In the genomic region with DNA sequence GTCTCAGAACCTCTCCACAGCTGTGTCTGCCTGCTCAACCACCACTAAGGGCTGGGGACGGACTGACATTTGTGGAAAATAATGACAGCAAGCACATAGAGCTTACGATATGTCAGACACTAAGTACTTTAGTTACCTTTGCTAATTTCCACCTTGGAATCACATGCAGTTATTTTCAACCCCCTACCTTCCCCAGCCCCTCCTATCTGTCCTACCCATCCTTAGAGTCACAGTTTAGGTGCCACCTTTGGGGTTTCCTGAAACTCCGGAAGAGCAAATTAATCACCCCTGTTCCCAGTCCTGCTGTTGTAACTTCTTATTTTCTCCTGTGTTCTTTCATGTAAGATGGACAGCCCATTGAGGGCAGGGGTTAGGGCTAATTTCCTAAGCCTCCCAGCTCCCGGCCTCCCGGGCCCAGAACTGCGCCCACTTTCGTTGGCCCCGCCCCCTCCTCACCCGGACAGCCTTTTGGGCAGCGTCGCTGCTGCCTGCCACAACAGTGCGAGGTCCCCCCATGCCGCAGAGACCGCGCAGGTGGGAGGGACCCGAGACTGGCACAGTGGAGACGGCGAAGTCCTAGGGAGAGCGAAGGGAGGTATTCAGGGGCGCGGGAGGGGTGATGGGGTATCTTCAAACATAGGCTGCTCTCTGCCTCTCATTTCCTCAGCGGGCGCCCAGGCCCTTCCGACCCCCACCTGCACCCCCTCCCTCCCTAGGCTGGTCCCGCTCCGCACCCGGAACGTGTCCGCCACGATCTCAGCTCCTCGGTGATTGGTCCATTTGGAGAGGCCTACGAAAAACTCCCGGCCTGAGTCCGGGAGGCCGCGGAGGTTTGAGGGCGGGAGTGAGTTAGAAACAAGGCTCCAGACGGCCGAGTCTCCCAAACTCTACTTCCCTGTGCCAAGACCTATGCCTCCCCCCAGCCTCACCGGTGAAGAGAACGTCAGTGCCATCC, we compare ENCODE assay signal across 8 cellular contexts. TPM values are rescaled to one million over a fixed set of nuclear protein-coding genes. Genes with fewer than 3 reads are reported as not detected.
A peak's percentile ranks its signal among the peaks of the same experiment; 100 is the strongest.
DNase-seq lines count a peak whose midpoint lies in the region; ATAC-seq, FAIRE-seq and TF ChIP-seq lines count a peak whose summit lies in the region.

No MANE protein-coding gene starts in this region.

- CTCF ChIA-PET in HepG2 (lab: Yijun Ruan, JAX; ENCODE audit: low intra/inter-chr PET ratio, low total read pairs) = interaction anchor here (1.1 to 4.2 kb wide), 2 partner anchors 42 to 47 kb away, joined by 3 to 74 read pairs; partner anchors contain the start of gene LY6G5C

- H3K27ac ChIP-seq in liver (ENCODE audit: low read depth in 1 of 2, low read length in 2 of 2) (peak overlapping the region; percentile 39 to 68), HepG2 (ENCODE audit: extremely low read length, insufficient read depth, low read length) (no peak overlapping the region), astrocyte (ENCODE audit: low read depth, low read length) (no peak overlapping the region), mucosa of rectum (ENCODE audit: low read depth in 2 of 2, low read length in 2 of 2) (peak overlapping the region; percentile 98)

- peaks cover 14% of the 10 kb centered on the region; the same call in 1 of the 2 replicates for H4K20me1 ChIP-seq in HepG2 (ENCODE audit: insufficient read depth, low read length)
- H4K20me1 ChIP-seq in astrocyte (ENCODE audit: insufficient read depth, low read length) = peaks cover 42% of the 10 kb centered on the region

- peaks cover 14% of the 10 kb centered on the region for H3K4me1 Mint-ChIP-seq in astrocyte (ENCODE audit: low read depth, unreplicated experiment)

- no peak for TF ChIP-seq RAD21 in liver (IDR thresholded peaks at IDR 0.05)
- no peak for TF ChIP-seq RAD21 in HepG2 (CRISPR knock-in tag; IDR thresholded peaks at IDR 0.05)

- ATAC-seq in HepG2 (no peak), GM18907 (IDR thresholded peaks at IDR 0.05; ENCODE audit: unreplicated experiment) (no peak), HG03196 (IDR thresholded peaks at IDR 0.05; ENCODE audit: unreplicated experiment) (no peak)

- no peak overlapping the region for H3K27ac Mint-ChIP-seq in astrocyte (ENCODE audit: unreplicated experiment)

- no TSS peak for BruUV-seq in HepG2 (replicated peaks; lab: Mats Ljungman, UMichigan)

- H2AFZ ChIP-seq in HepG2 (ENCODE audit: low read length) (no peak overlapping the region), astrocyte (ENCODE audit: low read depth, low read length) (no peak overlapping the region)

- H3K9ac ChIP-seq in liver (ENCODE audit: low read depth in 1 of 2, low read length in 2 of 2) (peak overlapping the region in 1 of 2 donors; percentile 19), HepG2 (ENCODE audit: insufficient read depth, low read depth, low read length) (no peak overlapping the region), astrocyte (ENCODE audit: low read length) (peak overlapping the region; percentile 88), mucosa of rectum (ENCODE audit: low read depth in 1 of 2, low read length in 2 of 2) (peak overlapping the region; percentile 78 to 84)

- H3K4me2 ChIP-seq in HepG2 (ENCODE audit: low read depth, low read length) = no peak overlapping the region
- H3K4me2 ChIP-seq in astrocyte (ENCODE audit: low read length) = peak overlapping the region; percentile 96

- no peaks in the 10 kb centered on the region for H3K27me3 Mint-ChIP-seq in astrocyte (ENCODE audit: low read depth, unreplicated experiment)

- H3K79me2 ChIP-seq in HepG2 (ENCODE audit: insufficient read depth, low read length) (peaks cover under 1% of the 10 kb centered on the region), astrocyte (ENCODE audit: insufficient read depth, low read length) (peaks cover 18% of the 10 kb centered on the region)

- intact Hi-C loops in HepG2 (cut with micrococcal nuclease; ENCODE audit: unreplicated experiment) = no loop called here

- in situ Hi-C loops in HepG2 (cut with HindIII; ENCODE audit: extremely low pct_ligation_motif_present, low pct_unique_long_range_greater_than_20kb) = no loop called here

- no peak for TF ChIP-seq CTCF in liver (IDR thresholded peaks at IDR 0.05; ENCODE audit: low read depth, low read length, missing input control)
- no peak for TF ChIP-seq CTCF in HepG2 (CRISPR knock-in tag; IDR thresholded peaks at IDR 0.05)
- no peak for TF ChIP-seq CTCF in astrocyte (IDR thresholded peaks at IDR 0.05; ENCODE audit: insufficient read depth, low read depth, low read length)

- FAIRE-seq in HepG2 (lab: Jason Lieb, UNC) = no peak
- FAIRE-seq in astrocyte (lab: Jason Lieb, UNC) = no peak

- no peaks in the 10 kb centered on the region for H3K27me3 ChIP-seq in liver (ENCODE audit: control insufficient read depth in 4 of 4, insufficient read depth in 4 of 4, low read length in 3 of 4)
- H3K27me3 ChIP-seq in HepG2 (ENCODE audit: control insufficient read depth in 1 of 2, insufficient read depth in 2 of 2, low read length in 2 of 2) = no peaks in the 10 kb centered on the region
- no peaks in the 10 kb centered on the region for H3K27me3 ChIP-seq in astrocyte (ENCODE audit: insufficient read depth, low read length)
- no peaks in the 10 kb centered on the region for H3K27me3 ChIP-seq in mucosa of rectum (ENCODE audit: control insufficient read depth in 2 of 2, insufficient read depth in 2 of 2, low read length in 2 of 2)

- no peak for DNase-seq in HepG2 (ENCODE audit: low spot score)
- DNase-seq in astrocyte (ENCODE audit: low read depth) = no peak
- DNase-seq in Ammon's horn (ENCODE audit: low spot score) = no peak
- DNase-seq in stimulated activated CD4-positive, alpha-beta T cell treated with anti-CD3 and anti-CD28 coated beads, Interleukin-1b, Interleukin-23, amount 100 ng/mL, for 48 hours = no peak

- POLR2A ChIA-PET in HepG2 (lab: Yijun Ruan, JAX) = interaction anchor here (2.1 to 6.1 kb wide), 2 partner anchors 11 to 42 kb away, joined by 11 to 122 read pairs; partner anchors contain the start of genes CLIC1 and MSH5

- peak overlapping the region; percentile 90 for H3K4me3 Mint-ChIP-seq in astrocyte (ENCODE audit: unreplicated experiment)

- H3K4me3 ChIP-seq in liver (ENCODE audit: low read depth in 1 of 3, low read length in 3 of 3) = peak overlapping the region in 1 of 3 donors; percentile 73
- H3K4me3 ChIP-seq in HepG2 (replicated peaks in 1 of 3; ENCODE audit: insufficient read depth in 1 of 3, low read depth in 2 of 3, low read length in 3 of 3) = no peak overlapping the region
- H3K4me3 ChIP-seq in astrocyte (ENCODE audit: insufficient read depth, low read depth, low read length) = peak overlapping the region; percentile 86
- H3K4me3 ChIP-seq in mucosa of rectum (ENCODE audit: low read length in 2 of 2) = peak overlapping the region; percentile 84 to 93

- peaks cover 6 to 24% (median 11%) of the 10 kb centered on the region in 4 donors for H3K36me3 ChIP-seq in liver (ENCODE audit: control insufficient read depth in 4 of 4, insufficient read depth in 3 of 4, low read depth in 1 of 4, low read length in 3 of 4)
- peaks cover 15 to 24% of the 10 kb centered on the region in 2 experiments for H3K36me3 ChIP-seq in HepG2 (replicated peaks in 1 of 2; ENCODE audit: control insufficient read depth in 1 of 2, insufficient read depth in 2 of 2, low read length in 2 of 2)
- peaks cover 26% of the 10 kb centered on the region for H3K36me3 ChIP-seq in astrocyte (ENCODE audit: insufficient read depth, low read length)
- peaks cover 31 to 32% of the 10 kb centered on the region in 2 donors for H3K36me3 ChIP-seq in mucosa of rectum (ENCODE audit: control insufficient read depth in 2 of 2, insufficient read depth in 2 of 2, low read length in 2 of 2)

- 87% methylated on average over 41 of the region's 41 CpGs for WGBS in liver
- 96% methylated on average over 41 of the region's 41 CpGs for WGBS in HepG2 (ENCODE audit: low lambda C conversion rate)

- H3K36me3 Mint-ChIP-seq in astrocyte (ENCODE audit: low read depth, unreplicated experiment) = peaks cover 25% of the 10 kb centered on the region

- H3K4me1 ChIP-seq in liver (ENCODE audit: control insufficient read depth in 4 of 4, insufficient read depth in 4 of 4, low read length in 3 of 4) (peaks cover 3 to 21% (median 12%) of the 10 kb centered on the region in 4 donors), HepG2 (ENCODE audit: insufficient read depth, low read length) (peaks cover 40% of the 10 kb centered on the region), astrocyte (ENCODE audit: insufficient read depth, low read length) (peaks cover 15% of the 10 kb centered on the region), mucosa of rectum (ENCODE audit: control insufficient read depth in 2 of 2, insufficient read depth in 2 of 2, low read length in 2 of 2) (peaks cover 31 to 40% of the 10 kb centered on the region in 2 donors)

- TF ChIP-seq EP300 in HepG2 (IDR thresholded peaks at IDR 0.05; ENCODE audit: low read depth in 2 of 2, low read length in 2 of 2) = no peak
- TF ChIP-seq EP300 in HepG2 (CRISPR knock-in tag; IDR thresholded peaks at IDR 0.05; ENCODE audit: borderline replicate concordance) = no peak

- H3K9me3 ChIP-seq in liver (ENCODE audit: control insufficient read depth in 4 of 4, low read length in 3 of 4) (no peaks in the 10 kb centered on the region), HepG2 (ENCODE audit: low read length) (no peaks in the 10 kb centered on the region), astrocyte (ENCODE audit: insufficient read depth, low read depth, low read length) (no peaks in the 10 kb centered on the region), mucosa of rectum (ENCODE audit: control insufficient read depth in 2 of 2, low read length in 2 of 2) (no peaks in the 10 kb centered on the region)

- H3K9me3 Mint-ChIP-seq in astrocyte (ENCODE audit: unreplicated experiment) = no peaks in the 10 kb centered on the region

- TF ChIP-seq POLR2A in HepG2 (IDR thresholded peaks at IDR 0.05; ENCODE audit: insufficient read depth in 1 of 2, low read depth in 2 of 2, low read length in 2 of 2) = no peak

RNA-seq across cellular contexts. Expression of gene DDAH2, which starts 1.1 kb away (rescaled TPM):
- total RNA-seq in liver (10 to 100 TPM; 23.8 to 31.4 TPM), HepG2 (2016; rRNA removed; fragmentation: Illumina TruSeq; extraction: Trizol) (14.4 and 16.4 TPM in 2 replicates), astrocyte (62.5 and 72.4 TPM in 2 replicates)
- polyA plus RNA-seq in liver (10 to 100 TPM; 19.8 to 22.6 TPM), HepG2 (2011; rRNA removed) (21.1 and 21.9 TPM in 2 replicates)
- total RNA-seq in HepG2 (2016; cell fraction: cytosol; rRNA removed; fragmentation: Illumina TruSeq; extraction: Trizol; ENCODE audit: low read depth) = 8.5 and 10.3 TPM in 2 replicates
- 14.2 and 17.0 TPM in 2 replicates for total RNA-seq in HepG2 (2016; cell fraction: insoluble cytoplasmic fraction; rRNA removed; fragmentation: Illumina TruSeq; extraction: Trizol)
- total RNA-seq in HepG2 (2016; cell fraction: membrane; rRNA removed; fragmentation: Illumina TruSeq; extraction: Trizol) = 10.5 and 14.6 TPM in 2 replicates
- 6.9 and 9.4 TPM in 2 replicates for total RNA-seq in HepG2 (2016; cell fraction: nucleus; rRNA removed; fragmentation: Illumina TruSeq; extraction: Trizol)
- 17.3 and 27.4 TPM in 2 replicates for polyA plus RNA-seq in HepG2 (2011; cell fraction: cytosol; rRNA removed)
- 76.2 and 86.7 TPM in 2 replicates for polyA plus RNA-seq in HepG2 (2011; cell fraction: nucleus; rRNA removed)
- polyA plus RNA-seq in HepG2 (2012) = 12.9 and 21.1 TPM in 2 replicates
- 7.1 and 9.5 TPM in 2 replicates for polyA plus RNA-seq in HepG2 (2016; cell fraction: cytosol; fragmentation: Illumina TruSeq; extraction: Trizol; ENCODE audit: low read depth)
- 12.9 and 17.0 TPM in 2 replicates for polyA plus RNA-seq in HepG2 (2016; cell fraction: insoluble cytoplasmic fraction; fragmentation: Illumina TruSeq; extraction: Trizol; ENCODE audit: low read depth)
- 9.7 and 13.0 TPM in 2 replicates for polyA plus RNA-seq in HepG2 (2016; cell fraction: membrane; fragmentation: Illumina TruSeq; extraction: Trizol; ENCODE audit: low read depth)
- 21.1 and 21.5 TPM in 2 replicates for polyA plus RNA-seq in HepG2 (2016; cell fraction: nucleus; fragmentation: Illumina TruSeq; extraction: Trizol; ENCODE audit: insufficient read depth, low read depth)
- polyA minus RNA-seq in HepG2 (2011; rRNA and poly(A)+ RNA removed; ENCODE audit: low replicate concordance) = 8.4 and 17.2 TPM in 2 replicates
- polyA minus RNA-seq in HepG2 (2011; cell fraction: cytosol; rRNA and poly(A)+ RNA removed) = 5.3 and 6.9 TPM in 2 replicates
- 10.2 and 10.7 TPM in 2 replicates for polyA minus RNA-seq in HepG2 (2011; cell fraction: nucleus; rRNA and poly(A)+ RNA removed)

RNA-seq across cellular contexts. Expression of gene MPIG6B, which starts 4.8 kb away (rescaled TPM):
- total RNA-seq in liver = 10 to 100 TPM in 1 of 2 donors, under 1 TPM in 1; 0.08 to 10.7 TPM
- polyA plus RNA-seq in liver = under 1 TPM; 0.15 to 0.33 TPM
- total RNA-seq in HepG2 (2016; rRNA removed; fragmentation: Illumina TruSeq; extraction: Trizol) = not detected in 2 replicates
- total RNA-seq in HepG2 (2016; cell fraction: cytosol; rRNA removed; fragmentation: Illumina TruSeq; extraction: Trizol; ENCODE audit: low read depth) = not detected in 2 replicates
- total RNA-seq in HepG2 (2016; cell fraction: insoluble cytoplasmic fraction; rRNA removed; fragmentation: Illumina TruSeq; extraction: Trizol) = not detected in 2 replicates
- total RNA-seq in HepG2 (2016; cell fraction: membrane; rRNA removed; fragmentation: Illumina TruSeq; extraction: Trizol) = not detected in 2 replicates
- total RNA-seq in HepG2 (2016; cell fraction: nucleus; rRNA removed; fragmentation: Illumina TruSeq; extraction: Trizol) = not detected in 2 replicates
- not detected in 2 replicates for polyA plus RNA-seq in HepG2 (2011; rRNA removed)
- polyA plus RNA-seq in HepG2 (2011; cell fraction: cytosol; rRNA removed) = not detected in 2 replicates
- polyA plus RNA-seq in HepG2 (2011; cell fraction: nucleus; rRNA removed) = not detected in 2 replicates
- polyA plus RNA-seq in HepG2 (2012) = 0.08 and 0.15 TPM in 2 replicates
- polyA plus RNA-seq in HepG2 (2016; cell fraction: cytosol; fragmentation: Illumina TruSeq; extraction: Trizol; ENCODE audit: low read depth) = not detected in 2 replicates
- polyA plus RNA-seq in HepG2 (2016; cell fraction: insoluble cytoplasmic fraction; fragmentation: Illumina TruSeq; extraction: Trizol; ENCODE audit: low read depth) = not detected in 2 replicates
- polyA plus RNA-seq in HepG2 (2016; cell fraction: membrane; fragmentation: Illumina TruSeq; extraction: Trizol; ENCODE audit: low read depth) = not detected in 2 replicates
- polyA plus RNA-seq in HepG2 (2016; cell fraction: nucleus; fragmentation: Illumina TruSeq; extraction: Trizol; ENCODE audit: insufficient read depth, low read depth) = not detected in 2 replicates
- polyA minus RNA-seq in HepG2 (2011; rRNA and poly(A)+ RNA removed; ENCODE audit: low replicate concordance) = not detected in 2 replicates
- not detected in 2 replicates for polyA minus RNA-seq in HepG2 (2011; cell fraction: cytosol; rRNA and poly(A)+ RNA removed)
- not detected in 2 replicates for polyA minus RNA-seq in HepG2 (2011; cell fraction: nucleus; rRNA and poly(A)+ RNA removed)
- total RNA-seq in astrocyte = not detected in 2 replicates

RNA-seq across cellular contexts. Expression of gene LY6G6C, which starts 6.4 kb away (rescaled TPM):
- total RNA-seq in liver (not detected), HepG2 (2016; rRNA removed; fragmentation: Illumina TruSeq; extraction: Trizol) (not detected in 2 replicates), astrocyte (0.41 and 0.66 TPM in 2 replicates)
- polyA plus RNA-seq in liver (not detected), HepG2 (2011; rRNA removed) (0.15 and 0.21 TPM in 2 replicates)
- not detected in 2 replicates for total RNA-seq in HepG2 (2016; cell fraction: cytosol; rRNA removed; fragmentation: Illumina TruSeq; extraction: Trizol; ENCODE audit: low read depth)
- not detected in 2 replicates for total RNA-seq in HepG2 (2016; cell fraction: insoluble cytoplasmic fraction; rRNA removed; fragmentation: Illumina TruSeq; extraction: Trizol)
- total RNA-seq in HepG2 (2016; cell fraction: membrane; rRNA removed; fragmentation: Illumina TruSeq; extraction: Trizol) = not detected in 2 replicates
- total RNA-seq in HepG2 (2016; cell fraction: nucleus; rRNA removed; fragmentation: Illumina TruSeq; extraction: Trizol) = not detected in 2 replicates
- polyA plus RNA-seq in HepG2 (2011; cell fraction: cytosol; rRNA removed) = 0.13 TPM in 1 of 2 replicates, not detected in the other
- polyA plus RNA-seq in HepG2 (2011; cell fraction: nucleus; rRNA removed) = 0.42 and 0.76 TPM in 2 replicates
- polyA plus RNA-seq in HepG2 (2012) = 0.31 TPM in 1 of 2 replicates, not detected in the other
- polyA plus RNA-seq in HepG2 (2016; cell fraction: cytosol; fragmentation: Illumina TruSeq; extraction: Trizol; ENCODE audit: low read depth) = not detected in 2 replicates
- polyA plus RNA-seq in HepG2 (2016; cell fraction: insoluble cytoplasmic fraction; fragmentation: Illumina TruSeq; extraction: Trizol; ENCODE audit: low read depth) = not detected in 2 replicates
- polyA plus RNA-seq in HepG2 (2016; cell fraction: membrane; fragmentation: Illumina TruSeq; extraction: Trizol; ENCODE audit: low read depth) = not detected in 2 replicates
- polyA plus RNA-seq in HepG2 (2016; cell fraction: nucleus; fragmentation: Illumina TruSeq; extraction: Trizol; ENCODE audit: insufficient read depth, low read depth) = 0.72 TPM in 1 of 2 replicates, not detected in the other
- polyA minus RNA-seq in HepG2 (2011; rRNA and poly(A)+ RNA removed; ENCODE audit: low replicate concordance) = 0.28 TPM in 1 of 2 replicates, not detected in the other
- not detected in 2 replicates for polyA minus RNA-seq in HepG2 (2011; cell fraction: cytosol; rRNA and poly(A)+ RNA removed)
- polyA minus RNA-seq in HepG2 (2011; cell fraction: nucleus; rRNA and poly(A)+ RNA removed) = not detected in 2 replicates

RNA-seq across cellular contexts. Expression of gene CLIC1, which starts 8.3 kb away (rescaled TPM):
- total RNA-seq in liver (100 to 1,000 TPM in 1 of 2 donors, 10 to 100 TPM in 1; 56.5 to 124 TPM), HepG2 (2016; rRNA removed; fragmentation: Illumina TruSeq; extraction: Trizol) (445 and 602 TPM in 2 replicates), astrocyte (484 and 518 TPM in 2 replicates)
- polyA plus RNA-seq in liver (10 to 100 TPM; 63.7 to 65.2 TPM), HepG2 (2011; rRNA removed) (891 and 997 TPM in 2 replicates)
- total RNA-seq in HepG2 (2016; cell fraction: cytosol; rRNA removed; fragmentation: Illumina TruSeq; extraction: Trizol; ENCODE audit: low read depth) = 267 and 295 TPM in 2 replicates
- total RNA-seq in HepG2 (2016; cell fraction: insoluble cytoplasmic fraction; rRNA removed; fragmentation: Illumina TruSeq; extraction: Trizol) = 442 and 617 TPM in 2 replicates
- total RNA-seq in HepG2 (2016; cell fraction: membrane; rRNA removed; fragmentation: Illumina TruSeq; extraction: Trizol) = 333 and 368 TPM in 2 replicates
- 383 and 410 TPM in 2 replicates for total RNA-seq in HepG2 (2016; cell fraction: nucleus; rRNA removed; fragmentation: Illumina TruSeq; extraction: Trizol)
- 1,063 and 1,114 TPM in 2 replicates for polyA plus RNA-seq in HepG2 (2011; cell fraction: cytosol; rRNA removed)
- polyA plus RNA-seq in HepG2 (2011; cell fraction: nucleus; rRNA removed) = 243 and 309 TPM in 2 replicates
- 684 and 693 TPM in 2 replicates for polyA plus RNA-seq in HepG2 (2012)
- 249 and 300 TPM in 2 replicates for polyA plus RNA-seq in HepG2 (2016; cell fraction: cytosol; fragmentation: Illumina TruSeq; extraction: Trizol; ENCODE audit: low read depth)
- 415 and 433 TPM in 2 replicates for polyA plus RNA-seq in HepG2 (2016; cell fraction: insoluble cytoplasmic fraction; fragmentation: Illumina TruSeq; extraction: Trizol; ENCODE audit: low read depth)
- 263 and 301 TPM in 2 replicates for polyA plus RNA-seq in HepG2 (2016; cell fraction: membrane; fragmentation: Illumina TruSeq; extraction: Trizol; ENCODE audit: low read depth)
- 609 and 612 TPM in 2 replicates for polyA plus RNA-seq in HepG2 (2016; cell fraction: nucleus; fragmentation: Illumina TruSeq; extraction: Trizol; ENCODE audit: insufficient read depth, low read depth)
- polyA minus RNA-seq in HepG2 (2011; rRNA and poly(A)+ RNA removed; ENCODE audit: low replicate concordance) = 509 and 745 TPM in 2 replicates
- 299 and 375 TPM in 2 replicates for polyA minus RNA-seq in HepG2 (2011; cell fraction: cytosol; rRNA and poly(A)+ RNA removed)
- polyA minus RNA-seq in HepG2 (2011; cell fraction: nucleus; rRNA and poly(A)+ RNA removed) = 119 and 176 TPM in 2 replicates

RNA-seq across cellular contexts. Expression of gene MSH5, which starts 11.8 kb away (rescaled TPM):
- 1 to 10 TPM; 5.9 to 6.4 TPM for total RNA-seq in liver
- 1 to 10 TPM; 1.2 to 2.2 TPM for polyA plus RNA-seq in liver
- 2.5 and 10.2 TPM in 2 replicates for total RNA-seq in HepG2 (2016; rRNA removed; fragmentation: Illumina TruSeq; extraction: Trizol)
- total RNA-seq in HepG2 (2016; cell fraction: cytosol; rRNA removed; fragmentation: Illumina TruSeq; extraction: Trizol; ENCODE audit: low read depth) = 6.2 and 9.7 TPM in 2 replicates
- 3.6 and 10.0 TPM in 2 replicates for total RNA-seq in HepG2 (2016; cell fraction: insoluble cytoplasmic fraction; rRNA removed; fragmentation: Illumina TruSeq; extraction: Trizol)
- 3.8 and 4.3 TPM in 2 replicates for total RNA-seq in HepG2 (2016; cell fraction: membrane; rRNA removed; fragmentation: Illumina TruSeq; extraction: Trizol)
- 23.2 and 28.8 TPM in 2 replicates for total RNA-seq in HepG2 (2016; cell fraction: nucleus; rRNA removed; fragmentation: Illumina TruSeq; extraction: Trizol)
- polyA plus RNA-seq in HepG2 (2011; rRNA removed) = 28.3 and 38.7 TPM in 2 replicates
- polyA plus RNA-seq in HepG2 (2011; cell fraction: cytosol; rRNA removed) = 6.2 and 7.0 TPM in 2 replicates
- 221 and 280 TPM in 2 replicates for polyA plus RNA-seq in HepG2 (2011; cell fraction: nucleus; rRNA removed)
- polyA plus RNA-seq in HepG2 (2012) = 18.8 and 19.5 TPM in 2 replicates
- polyA plus RNA-seq in HepG2 (2016; cell fraction: cytosol; fragmentation: Illumina TruSeq; extraction: Trizol; ENCODE audit: low read depth) = 0.90 and 1.3 TPM in 2 replicates
- 2.9 and 3.2 TPM in 2 replicates for polyA plus RNA-seq in HepG2 (2016; cell fraction: insoluble cytoplasmic fraction; fragmentation: Illumina TruSeq; extraction: Trizol; ENCODE audit: low read depth)
- 1.5 and 2.2 TPM in 2 replicates for polyA plus RNA-seq in HepG2 (2016; cell fraction: membrane; fragmentation: Illumina TruSeq; extraction: Trizol; ENCODE audit: low read depth)
- polyA plus RNA-seq in HepG2 (2016; cell fraction: nucleus; fragmentation: Illumina TruSeq; extraction: Trizol; ENCODE audit: insufficient read depth, low read depth) = 76.6 and 77.9 TPM in 2 replicates
- polyA minus RNA-seq in HepG2 (2011; rRNA and poly(A)+ RNA removed; ENCODE audit: low replicate concordance) = 32.0 and 34.5 TPM in 2 replicates
- 3.9 and 5.5 TPM in 2 replicates for polyA minus RNA-seq in HepG2 (2011; cell fraction: cytosol; rRNA and poly(A)+ RNA removed)
- polyA minus RNA-seq in HepG2 (2011; cell fraction: nucleus; rRNA and poly(A)+ RNA removed) = 84.3 and 91.3 TPM in 2 replicates
- total RNA-seq in astrocyte = 5.7 and 6.8 TPM in 2 replicates

Comparison
In these comparisons a context has a peak if more than half of its experiments do, and no peak if none do; other contexts are left out.
1. H3K27ac ChIP-seq: peak in liver (2 of 2) and mucosa of rectum (2 of 2); none in HepG2 (single experiment) and astrocyte (single experiment).
2. H3K4me3 ChIP-seq: peak in astrocyte (single experiment) and mucosa of rectum (2 of 2); none in HepG2 (0 of 3).